In genomic region chr7:38541440-38541839, GRCh38 we compare ENCODE assay signal across 19 cellular contexts.
"Had no signal": no experiment of that assay in that cellular context is flagged by ENCODE, and none has a peak within 500 bp of the region (broad histone marks: within the 10 kb centered on the region; RNA-seq: fewer than 3 reads in every experiment).

No MANE protein-coding gene starts in this region.

- ATAC-seq: naive thymus-derived CD4-positive, alpha-beta T cell; sciatic nerve; stimulated activated memory B cell treated with anti-CD40 and anti-IgM and Interleukin-4, amounts not matched to agents 10 μg/mL and 1 μg/mL and 100 μg/mL, for 72 hours had no signal

- FAIRE-seq: endothelial cell of umbilical vein, kidney, TTC549 had no signal

- H3K9me3 ChIP-seq: adrenal gland, neutrophil, spleen, tibial nerve had no signal

- H3K27me3 ChIP-seq: adrenal gland, spleen, tibial nerve had no signal

- DNase-seq: activated B cell treated with CpG ODN at 0.5 μM for 24 hours; activated naive CD4-positive, alpha-beta T cell treated with anti-CD3 and anti-CD28 coated beads, Interleukin-2, amount 50 U/mL, for 16 hours; activated T-cell treated with anti-CD3 and anti-CD28 coated beads, Interleukin-2, amount 50 U/mL, for 1 hour; central memory CD4-positive, alpha-beta T cell; effector CD4-positive, alpha-beta T cell; foreskin melanocyte; head of caudate nucleus; kidney; naive thymus-derived CD4-positive, alpha-beta T cell; spleen; stimulated activated CD4-positive, alpha-beta T cell treated with anti-CD3 and anti-CD28 coated beads, Interleukin-1b, Interleukin-23, amount 100 ng/mL, for 48 hours had no signal

- H3K27ac ChIP-seq: adrenal gland, coronary artery, neutrophil, spleen, tibial nerve had no signal

- H3K4me1 ChIP-seq: adrenal gland, spleen, tibial nerve had no signal

- H3K4me3 ChIP-seq: adrenal gland, coronary artery, spleen, tibial nerve had no signal

- H3K36me3 ChIP-seq: adrenal gland, neutrophil, spleen, tibial nerve had no signal
